Comparison of ENCODE assay signal across 8 cellular contexts in genomic region chr11:18267335-18268133, GRCh38. TPM values are rescaled to one million over a fixed set of nuclear protein-coding genes. Genes with fewer than 3 reads are reported as not detected.
A peak's percentile ranks its signal among the peaks of the same experiment; 100 is the strongest.
DNase-seq lines count a peak whose midpoint lies in the region; ATAC-seq and TF ChIP-seq lines count a peak whose summit lies in the region.
"Not testable (repeated sequence)": the region's sequence is repeated elsewhere in the genome, so short reads cannot be mapped to it uniquely, and the experiment has no call there.
"Had no signal": no experiment of that assay in that cellular context is flagged by ENCODE, and none has a peak within 500 bp of the region (broad histone marks: within the 10 kb centered on the region; RNA-seq: fewer than 3 reads in every experiment).

No MANE protein-coding gene starts in this region.

- CTCF ChIA-PET in activated CD8-positive, alpha-beta T cell treated with anti-CD3 and anti-CD28 coated beads for 36 hours (lab: Charles Lee): not testable (repeated sequence)

- intact Hi-C loops in activated CD8-positive, alpha-beta T cell treated with anti-CD3 and anti-CD28 coated beads for 36 hours (cut with micrococcal nuclease): not testable (repeated sequence)

- H3K27me3 Mint-ChIP-seq in activated CD8-positive, alpha-beta T cell treated with anti-CD3 and anti-CD28 coated beads for 36 hours: not testable (repeated sequence)

- ATAC-seq in GM18861 (IDR thresholded peaks at IDR 0.05; ENCODE audit: unreplicated experiment): peak; percentile 39
- ATAC-seq in GM21360 (IDR thresholded peaks at IDR 0.05; ENCODE audit: unreplicated experiment): peak; percentile 52
- ATAC-seq in HG02610 (IDR thresholded peaks at IDR 0.05; ENCODE audit: unreplicated experiment): peak; percentile 64
- ATAC-seq in HG03103 (IDR thresholded peaks at IDR 0.05; ENCODE audit: low read depth, unreplicated experiment): peak; percentile 37
- ATAC-seq in activated CD8-positive, alpha-beta T cell treated with anti-CD3 and anti-CD28 coated beads for 36 hours: peak; percentile 60
- ATAC-seq in left lobe of liver: peak; percentile 63

- H3K36me3 Mint-ChIP-seq in activated CD8-positive, alpha-beta T cell treated with anti-CD3 and anti-CD28 coated beads for 36 hours (ENCODE audit: low read depth): not testable (repeated sequence)

- POLR2A ChIA-PET in activated CD8-positive, alpha-beta T cell treated with anti-CD3 and anti-CD28 coated beads for 36 hours (lab: Charles Lee): not testable (repeated sequence)

- not testable (repeated sequence) for TF ChIP-seq CTCF in activated CD8-positive, alpha-beta T cell treated with anti-CD3 and anti-CD28 coated beads for 36 hours (IDR thresholded peaks at IDR 0.05)

- not testable (repeated sequence) for TF ChIP-seq RAD21 in Ishikawa (IDR thresholded peaks at IDR 0.05; ENCODE audit: low read depth)

- not testable (repeated sequence) for H3K4me1 Mint-ChIP-seq in activated CD8-positive, alpha-beta T cell treated with anti-CD3 and anti-CD28 coated beads for 36 hours (ENCODE audit: low read depth)

- not testable (repeated sequence) for TF ChIP-seq EP300 in Ishikawa (IDR thresholded peaks at IDR 0.05; ENCODE audit: borderline replicate concordance)

- not testable (repeated sequence) for DNase-seq in activated CD8-positive, alpha-beta T cell treated with anti-CD3 and anti-CD28 coated beads for 36 hours; left lobe of liver (ENCODE audit: low spot score)

- H3K4me3 Mint-ChIP-seq in activated CD8-positive, alpha-beta T cell treated with anti-CD3 and anti-CD28 coated beads for 36 hours: not testable (repeated sequence)

- H3K27ac Mint-ChIP-seq in activated CD8-positive, alpha-beta T cell treated with anti-CD3 and anti-CD28 coated beads for 36 hours: not testable (repeated sequence)

- H3K9me3 Mint-ChIP-seq in activated CD8-positive, alpha-beta T cell treated with anti-CD3 and anti-CD28 coated beads for 36 hours: not testable (repeated sequence)

TF ChIP-seq in Ishikawa, 13 proteins besides CTCF, POLR2A, EP300 and RAD21:
- 0 out of 2 replicates have a peak, but pooled peaks have one; percentile 20 for TF ChIP-seq CEBPB (IDR thresholded peaks at IDR 0.05)

RNA-seq across cellular contexts. Expression of gene SAA1, which starts 1.5 kb away (rescaled TPM):
- not detected for total RNA-seq in activated CD8-positive, alpha-beta T cell treated with anti-CD3 and anti-CD28 coated beads for 36 hours
- 34,062 TPM for total RNA-seq in left lobe of liver

RNA-seq across cellular contexts. Expression of gene SAA2, which starts 19.1 kb away (rescaled TPM):
- not detected for total RNA-seq in activated CD8-positive, alpha-beta T cell treated with anti-CD3 and anti-CD28 coated beads for 36 hours
- 26,068 TPM for total RNA-seq in left lobe of liver

RNA-seq across cellular contexts. Expression of gene SAA4, which starts 30.9 kb away (rescaled TPM):
- not detected for total RNA-seq in activated CD8-positive, alpha-beta T cell treated with anti-CD3 and anti-CD28 coated beads for 36 hours
- total RNA-seq in left lobe of liver: 738 TPM
- total RNA-seq: ascending aorta had no signal

RNA-seq across cellular contexts. Expression of gene HPS5, which starts 54.4 kb away (rescaled TPM):
- 10 to 100 TPM; 16.0 to 17.2 TPM for total RNA-seq in activated CD8-positive, alpha-beta T cell treated with anti-CD3 and anti-CD28 coated beads for 36 hours
- 37.4 TPM for total RNA-seq in left lobe of liver

RNA-seq across cellular contexts. Expression of gene GTF2H1, which starts 54.8 kb away (rescaled TPM):
- total RNA-seq in activated CD8-positive, alpha-beta T cell treated with anti-CD3 and anti-CD28 coated beads for 36 hours: 10 to 100 TPM; 44.5 to 46.6 TPM
- total RNA-seq in left lobe of liver: 11.3 TPM

Comparison
In these comparisons a context has a peak if more than half of its experiments do, and no peak if none do; other contexts are left out.
1. RNA of gene SAA1, which starts 1.5 kb away (total RNA-seq): 34,062 TPM in left lobe of liver (single experiment); not detected in activated CD8-positive, alpha-beta T cell treated with anti-CD3 and anti-CD28 coated beads for 36 hours; every median in the first group is over 1,000 times any median in the second.
2. RNA of gene SAA2, which starts 19.1 kb away (total RNA-seq): 26,068 TPM in left lobe of liver (single experiment); not detected in activated CD8-positive, alpha-beta T cell treated with anti-CD3 and anti-CD28 coated beads for 36 hours; every median in the first group is over 1,000 times any median in the second.
3. RNA of gene SAA4, which starts 30.9 kb away (total RNA-seq): 738 TPM in left lobe of liver (single experiment); not detected in activated CD8-positive, alpha-beta T cell treated with anti-CD3 and anti-CD28 coated beads for 36 hours; every median in the first group is over 100 times any median in the second.
4. Peak in every context shown above with its lines, with median percentiles within 50 percentile points of each other: ATAC-seq.